16 cellular contexts compared by ENCODE assay signal in genomic region chr12:9040484-9041186, GRCh38. TPM values are rescaled to one million over a fixed set of nuclear protein-coding genes. Genes with fewer than 3 reads are reported as not detected.
A peak's percentile ranks its signal among the peaks of the same experiment; 100 is the strongest.
DNase-seq lines count a peak whose midpoint lies in the region; ATAC-seq lines count a peak whose summit lies in the region.
"Had no signal": no experiment of that assay in that cellular context is flagged by ENCODE, and none has a peak within 500 bp of the region (broad histone marks: within the 10 kb centered on the region; RNA-seq: fewer than 3 reads in every experiment).

No MANE protein-coding gene starts in this region.

- POLR2A ChIA-PET in activated CD4-positive, alpha-beta T cell treated with anti-CD3 and anti-CD28 coated beads for 36 hours (lab: Charles Lee), result no interaction called here
- POLR2A ChIA-PET in naive thymus-derived CD8-positive, alpha-beta T cell (lab: Charles Lee), result no interaction called here

- CTCF ChIA-PET in activated CD4-positive, alpha-beta T cell treated with anti-CD3 and anti-CD28 coated beads for 36 hours (lab: Charles Lee), result interaction anchor here (0.7 to 2.2 kb wide), 6 partner anchors 10 to 356 kb away, joined by 3 to 17 read pairs (median 5); partner anchors contain the start of gene M6PR

- H3K27me3 Mint-ChIP-seq in activated CD4-positive, alpha-beta T cell treated with anti-CD3 and anti-CD28 coated beads for 36 hours, result no peaks in the 10 kb centered on the region
- H3K27me3 Mint-ChIP-seq in activated naive CD8-positive, alpha-beta T cell, result no peaks in the 10 kb centered on the region
- H3K27me3 Mint-ChIP-seq in activated naive CD8-positive, alpha-beta T cell treated with anti-CD3 and anti-CD28 coated beads for 36 hours, result no peaks in the 10 kb centered on the region
- H3K27me3 Mint-ChIP-seq in T-helper 2 cell treated with Interferon-gamma antibody and Interleukin-4, amounts not matched to agents 5 μg/mL and 100 μg/mL, for 36 hours (ENCODE audit: low read depth), result peaks cover 29% of the 10 kb centered on the region
- H3K27me3 Mint-ChIP-seq in naive thymus-derived CD8-positive, alpha-beta T cell, result no peaks in the 10 kb centered on the region

- peak; percentile 55 for ATAC-seq in activated CD4-positive, alpha-beta T cell treated with anti-CD3 and anti-CD28 coated beads for 36 hours
- peak in 1 of 2 donors; percentile 45 for ATAC-seq in naive thymus-derived CD8-positive, alpha-beta T cell

- H3K4me1 Mint-ChIP-seq in activated CD4-positive, alpha-beta T cell treated with anti-CD3 and anti-CD28 coated beads for 36 hours, result peaks cover 48% of the 10 kb centered on the region
- peaks cover 42% of the 10 kb centered on the region for H3K4me1 Mint-ChIP-seq in activated naive CD8-positive, alpha-beta T cell (ENCODE audit: low read depth)
- peaks cover 28% of the 10 kb centered on the region for H3K4me1 Mint-ChIP-seq in activated naive CD8-positive, alpha-beta T cell treated with anti-CD3 and anti-CD28 coated beads for 36 hours
- peaks cover 28% of the 10 kb centered on the region for H3K4me1 Mint-ChIP-seq in T-helper 2 cell treated with Interferon-gamma antibody and Interleukin-4, amounts not matched to agents 5 μg/mL and 100 μg/mL, for 36 hours (ENCODE audit: low read depth)
- peaks cover 15 to 48% (median 38%) of the 10 kb centered on the region in 4 donors for H3K4me1 Mint-ChIP-seq in naive thymus-derived CD8-positive, alpha-beta T cell

- intact Hi-C loops in activated CD4-positive, alpha-beta T cell treated with anti-CD3 and anti-CD28 coated beads for 36 hours (cut with DNase I, micrococcal nuclease), result loop anchor here in 1 of 2 experiments (10.0 kb wide), 1 partner anchor 496 kb away; the partner anchor contains the start of gene CLEC4E

- H3K4me3 Mint-ChIP-seq in activated CD4-positive, alpha-beta T cell treated with anti-CD3 and anti-CD28 coated beads for 36 hours, result no peak overlapping the region
- H3K4me3 Mint-ChIP-seq in activated naive CD8-positive, alpha-beta T cell, result no peak overlapping the region
- no peak overlapping the region for H3K4me3 Mint-ChIP-seq in activated naive CD8-positive, alpha-beta T cell treated with anti-CD3 and anti-CD28 coated beads for 36 hours
- peak overlapping the region; percentile 38 for H3K4me3 Mint-ChIP-seq in T-helper 2 cell treated with Interferon-gamma antibody and Interleukin-4, amounts not matched to agents 5 μg/mL and 100 μg/mL, for 36 hours
- peak overlapping the region in 1 of 10 donors; percentile 19 for H3K4me3 Mint-ChIP-seq in naive thymus-derived CD8-positive, alpha-beta T cell

- peaks cover under 1% of the 10 kb centered on the region for H3K36me3 Mint-ChIP-seq in activated CD4-positive, alpha-beta T cell treated with anti-CD3 and anti-CD28 coated beads for 36 hours (ENCODE audit: low read depth)
- peaks cover 3% of the 10 kb centered on the region for H3K36me3 Mint-ChIP-seq in activated naive CD8-positive, alpha-beta T cell
- no peaks in the 10 kb centered on the region for H3K36me3 Mint-ChIP-seq in activated naive CD8-positive, alpha-beta T cell treated with anti-CD3 and anti-CD28 coated beads for 36 hours
- H3K36me3 Mint-ChIP-seq in T-helper 2 cell treated with Interferon-gamma antibody and Interleukin-4, amounts not matched to agents 5 μg/mL and 100 μg/mL, for 36 hours (ENCODE audit: low read depth), result no peaks in the 10 kb centered on the region
- peaks cover 0 to 3% (median 0%) of the 10 kb centered on the region in 3 donors for H3K36me3 Mint-ChIP-seq in naive thymus-derived CD8-positive, alpha-beta T cell

- H3K9me3 Mint-ChIP-seq in activated CD4-positive, alpha-beta T cell treated with anti-CD3 and anti-CD28 coated beads for 36 hours (ENCODE audit: low read depth), result peaks cover 3% of the 10 kb centered on the region
- H3K9me3 Mint-ChIP-seq in activated naive CD8-positive, alpha-beta T cell (ENCODE audit: low read depth), result no peaks in the 10 kb centered on the region
- H3K9me3 Mint-ChIP-seq in activated naive CD8-positive, alpha-beta T cell treated with anti-CD3 and anti-CD28 coated beads for 36 hours, result peaks cover 1% of the 10 kb centered on the region
- no peaks in the 10 kb centered on the region for H3K9me3 Mint-ChIP-seq in T-helper 2 cell treated with Interferon-gamma antibody and Interleukin-4, amounts not matched to agents 5 μg/mL and 100 μg/mL, for 36 hours
- peaks cover 0 to 4% (median 2%) of the 10 kb centered on the region in 9 donors for H3K9me3 Mint-ChIP-seq in naive thymus-derived CD8-positive, alpha-beta T cell

- no peak for DNase-seq in activated CD4-positive, alpha-beta T cell treated with anti-CD3 and anti-CD28 coated beads for 36 hours
- DNase-seq in activated CD4-positive, alpha-beta T cell treated with anti-CD3 and anti-CD28 coated beads for 1 hour, result no peak
- no peak for DNase-seq in activated naive CD8-positive, alpha-beta T cell treated with anti-CD3 and anti-CD28 coated beads for 36 hours
- no peak for DNase-seq in T-helper 2 cell treated with Interferon-gamma antibody and Interleukin-4, amounts not matched to agents 5 μg/mL and 100 μg/mL, for 36 hours (ENCODE audit: low spot score)
- DNase-seq in naive thymus-derived CD8-positive, alpha-beta T cell, result peak in 2 of 10 donors; percentile 16 to 20
- DNase-seq in NCI-H1436 treated with DMSO at 0.1 percent for 48 hours (lab: John Stamatoyannopoulos, UW) (no peak), H4 (ENCODE audit: low spot score) (no peak)
- DNase-seq: 8988T, EL, GF-D8, Kasumi-1, NCI-H1417, NCI-H187, NCI-H446, NCI-H526 had no signal

- peak overlapping the region; percentile 13 for H3K27ac Mint-ChIP-seq in activated CD4-positive, alpha-beta T cell treated with anti-CD3 and anti-CD28 coated beads for 36 hours
- peak overlapping the region; percentile 64 for H3K27ac Mint-ChIP-seq in activated naive CD8-positive, alpha-beta T cell
- H3K27ac Mint-ChIP-seq in activated naive CD8-positive, alpha-beta T cell treated with anti-CD3 and anti-CD28 coated beads for 36 hours, result no peak overlapping the region
- no peak overlapping the region for H3K27ac Mint-ChIP-seq in T-helper 2 cell treated with Interferon-gamma antibody and Interleukin-4, amounts not matched to agents 5 μg/mL and 100 μg/mL, for 36 hours
- H3K27ac Mint-ChIP-seq in naive thymus-derived CD8-positive, alpha-beta T cell, result peak overlapping the region in 7 of 10 donors; percentile 44 to 83 (median 57)

RNA-seq across cellular contexts. Expression of gene KLRG1, which starts 51.3 kb away (rescaled TPM):
- 1 to 10 TPM; 2.3 to 2.7 TPM for total RNA-seq in activated CD4-positive, alpha-beta T cell treated with anti-CD3 and anti-CD28 coated beads for 36 hours
- total RNA-seq in activated naive CD8-positive, alpha-beta T cell treated with anti-CD3 and anti-CD28 coated beads for 36 hours, result 1 to 10 TPM; 2.2 to 3.7 TPM
- 1 to 10 TPM; 4.1 to 5.0 TPM for total RNA-seq in naive thymus-derived CD8-positive, alpha-beta T cell
- polyA plus RNA-seq in naive thymus-derived CD8-positive, alpha-beta T cell, result 100 to 1,000 TPM in 1 of 3 donors, 10 to 100 TPM in 2; 13.8 to 237 (median 14.7) TPM
- 0.14 and 0.66 TPM in 2 replicates for total RNA-seq in H4 (2014; rRNA removed; shearing (Covaris generic))

Comparison
In these comparisons a context has a peak if more than half of its experiments do, and no peak if none do; other contexts are left out.
1. H3K27ac Mint-ChIP-seq: peak in activated CD4-positive, alpha-beta T cell treated with anti-CD3 and anti-CD28 coated beads for 36 hours (single experiment), activated naive CD8-positive, alpha-beta T cell (single experiment) and naive thymus-derived CD8-positive, alpha-beta T cell (7 of 10); none in activated naive CD8-positive, alpha-beta T cell treated with anti-CD3 and anti-CD28 coated beads for 36 hours (single experiment) and T-helper 2 cell treated with Interferon-gamma antibody and Interleukin-4, amounts not matched to agents 5 μg/mL and 100 μg/mL, for 36 hours (single experiment).